ENCODE assay signal across 35 cellular contexts in the genomic region with DNA sequence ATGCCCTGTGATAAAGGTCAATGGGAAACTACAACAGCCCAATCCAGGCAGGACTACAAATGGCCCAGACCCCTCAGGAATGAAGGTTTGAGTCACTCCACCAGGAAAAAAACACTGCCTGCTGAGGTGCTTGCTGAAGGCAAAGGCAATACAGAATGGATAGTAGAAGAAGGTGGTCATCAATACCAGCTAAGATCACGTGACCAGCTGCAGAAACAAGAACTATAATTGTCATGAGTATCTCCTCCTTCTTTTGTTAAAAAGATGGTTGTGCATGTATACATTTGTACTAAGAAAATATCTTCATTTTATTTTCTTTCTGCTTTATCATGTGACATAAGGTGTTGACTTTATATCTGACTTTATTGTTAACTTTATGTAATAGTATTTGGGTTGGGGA. TPM values are rescaled to one million over a fixed set of nuclear protein-coding genes. Genes with fewer than 3 reads are reported as not detected.
DNase-seq lines count a peak whose midpoint lies in the region; ATAC-seq, FAIRE-seq and TF ChIP-seq lines count a peak whose summit lies in the region.
"Had no signal": no experiment of that assay in that cellular context is flagged by ENCODE, and none has a peak within 500 bp of the region (broad histone marks: within the 10 kb centered on the region; RNA-seq: fewer than 3 reads in every experiment).

No MANE protein-coding gene starts in this region.

- DNase-seq in HepG2 (ENCODE audit: low spot score) (no peak), right lobe of liver (no peak), A549 (ENCODE audit: low read depth in 1 of 2, low spot score in 1 of 2) (no peak), GM12878 (ENCODE audit: low read depth, low spot score) (no peak), K562 (ENCODE audit: extremely low read depth in 1 of 4, low spot score in 3 of 4) (no peak), MV-4-11 (lab: John Stamatoyannopoulos, UW) (no peak), Caco-2 (no peak)
- DNase-seq in activated CD8-positive, alpha-beta memory T cell treated with anti-CD3 and anti-CD28 coated beads, Interleukin-2, amount 50 U/mL, for 4 hours: no peak
- DNase-seq: 8988T; ACHN; AML-193; BE2C; C1 segment of cervical spinal cord; Calu3; CD4-positive, alpha-beta memory T cell; CD4-positive, alpha-beta T cell; CD4-positive, CD25-positive, alpha-beta regulatory T cell; CD8-positive, alpha-beta memory T cell; CD8-positive, alpha-beta T cell; COR-L47; DMS 273 treated with DMSO at 0.1 percent for 48 hours; DMS153; DMS53; DMS79; DMS79 treated with DMSO at 0.1 percent for 48 hours; DND-41; EL had no signal

- intact Hi-C loops in HepG2 (cut with micrococcal nuclease; ENCODE audit: unreplicated experiment) (no loop called here), right lobe of liver (cut with DNase I) (no loop called here), GM12878 (cut with micrococcal nuclease; ENCODE audit: unreplicated experiment) (no loop called here), K562 (cut with micrococcal nuclease) (no loop called here), Caco-2 (cut with micrococcal nuclease; ENCODE audit: unreplicated experiment) (no loop called here)

- H3K36me3 Mint-ChIP-seq in Caco-2 (ENCODE audit: insufficient read depth, unreplicated experiment): no peaks in the 10 kb centered on the region
- H3K36me3 Mint-ChIP-seq: CD14-positive monocyte; CD4-positive, CD25-positive, alpha-beta regulatory T cell had no signal

- CTCF ChIA-PET in HepG2 (lab: Yijun Ruan, JAX; ENCODE audit: low intra/inter-chr PET ratio, low total read pairs) (no interaction called here), A549 (lab: Yijun Ruan, JAX) (interaction anchor here (1.7 kb wide), 1 partner anchor 120 kb away, joined by 4 read pairs; no protein-coding TSS in a partner anchor), GM12878 (lab: Yijun Ruan, JAX) (no interaction called here), K562 (lab: Yijun Ruan, JAX; ENCODE audit: low intra/inter-chr PET ratio) (no interaction called here), Caco-2 (lab: Charles Lee) (no interaction called here)

- H3K9me3 Mint-ChIP-seq in Caco-2 (ENCODE audit: unreplicated experiment): no peaks in the 10 kb centered on the region

- H3K79me2 ChIP-seq in HepG2 (ENCODE audit: insufficient read depth, low read length) (no peaks in the 10 kb centered on the region), GM12878 (ENCODE audit: control insufficient read depth, insufficient read depth, low read length) (no peaks in the 10 kb centered on the region), K562 (ENCODE audit: control insufficient read depth, insufficient read depth, low read length) (no peaks in the 10 kb centered on the region)

- H3K9ac ChIP-seq in HepG2 (ENCODE audit: insufficient read depth, low read depth, low read length) (no peak overlapping the region), GM12878 (ENCODE audit: control insufficient read depth, insufficient read depth, low read length) (no peak overlapping the region), K562 (ENCODE audit: insufficient read depth in 1 of 2, low read depth in 2 of 2, low read length in 2 of 2) (no peak overlapping the region)
- H3K9ac ChIP-seq: BLaER1; BLaER1 treated with 17β-estradiol and CSF1 and Interleukin-3, amounts not matched to agents 10 nM and 100 nM had no signal

- ATAC-seq in HepG2 (no peak), right lobe of liver (no peak), A549 (no peak), GM12878 (no peak), K562 (no peak)
- ATAC-seq: CD8-positive, alpha-beta T cell had no signal

- FAIRE-seq in HepG2 (lab: Jason Lieb, UNC): no peak
- no peak for FAIRE-seq in A549 (lab: Jason Lieb, UNC)
- FAIRE-seq in GM12878 (lab: Jason Lieb, UNC): no peak
- FAIRE-seq in K562 (lab: Jason Lieb, UNC): no peak
- FAIRE-seq: A204.1, D721Med had no signal

- TF ChIP-seq RAD21 in HepG2 (CRISPR knock-in tag; IDR thresholded peaks at IDR 0.05) (no peak), A549 (conservative IDR thresholded peaks at IDR 0.05 in 1 of 2, IDR thresholded peaks at IDR 0.05 in 1 of 2) (no peak), GM12878 (IDR thresholded peaks at IDR 0.05; ENCODE audit: insufficient read depth, low read depth, low read length) (no peak), K562 (CRISPR knock-in tag; conservative IDR thresholded peaks at IDR 0.05 in 1 of 2, IDR thresholded peaks at IDR 0.05 in 1 of 2) (no peak)

- SMC1A ChIA-PET in GM12878 (lab: Charles Lee; ENCODE audit: uncharacterized antibody, unreplicated experiment): no interaction called here

- WGBS in HepG2 (ENCODE audit: low lambda C conversion rate): 0% methylated on average over 1 of the region's 1 CpG
- WGBS in right lobe of liver (ENCODE audit: insufficient coverage, low coverage, low lambda C conversion rate, missing lambda C conversion rate): 80% methylated on average over 1 of the region's 1 CpG
- 36% methylated on average over 1 of the region's 1 CpG for WGBS in A549 (ENCODE audit: missing lambda C conversion rate)
- WGBS in GM12878 (ENCODE audit: insufficient coverage, insufficient replicate concordance, low lambda C conversion rate, missing lambda C conversion rate): 0% methylated on average over 1 of the region's 1 CpG
- WGBS in K562 (ENCODE audit: insufficient coverage, low coverage, missing lambda C conversion rate): 0% methylated on average over 1 of the region's 1 CpG

- H3K27ac ChIP-seq in HepG2 (ENCODE audit: extremely low read length, insufficient read depth, low read length) (no peak overlapping the region), right lobe of liver (no peak overlapping the region), A549 (no peak overlapping the region), GM12878 (ENCODE audit: control insufficient read depth, insufficient read depth) (no peak overlapping the region), K562 (ENCODE audit: extremely low read depth, low read depth, low read length) (no peak overlapping the region)
- H3K27ac ChIP-seq: 22Rv1; BLaER1; BLaER1 treated with 17β-estradiol and CSF1 and Interleukin-3, amounts not matched to agents 10 nM and 100 nM; C4-2B had no signal

- TF ChIP-seq CTCF in HepG2 (CRISPR knock-in tag; IDR thresholded peaks at IDR 0.05) (no peak), right lobe of liver (IDR thresholded peaks at IDR 0.05) (no peak), A549 (IDR thresholded peaks at IDR 0.05) (no peak), GM12878 (IDR thresholded peaks at IDR 0.05 in 2 of 3, conservative IDR thresholded peaks at IDR 0.05 in 1 of 3; ENCODE audit: control insufficient read depth in 2 of 3, extremely low read depth in 1 of 3, insufficient read depth in 1 of 3, low read depth in 3 of 3, low read length in 3 of 3) (no peak), K562 (IDR thresholded peaks at IDR 0.05 in 2 of 3, conservative IDR thresholded peaks at IDR 0.05 in 1 of 3; ENCODE audit: insufficient read depth in 2 of 3, low read depth in 1 of 3, low read length in 3 of 3) (no peak), Caco-2 (IDR thresholded peaks at IDR 0.05; ENCODE audit: insufficient read depth in 1 of 2, low read depth in 1 of 2, low read length in 1 of 2, severe bottlenecking in 1 of 2, unreplicated experiment in 1 of 2) (no peak)

- H3K4me1 Mint-ChIP-seq in Caco-2 (ENCODE audit: low read depth, unreplicated experiment): no peaks in the 10 kb centered on the region
- H3K4me1 Mint-ChIP-seq: B cell; CD4-positive, alpha-beta memory T cell; CD4-positive, CD25-positive, alpha-beta regulatory T cell; CD8-positive, alpha-beta memory T cell had no signal

- H3K36me3 ChIP-seq in HepG2 (replicated peaks in 1 of 2; ENCODE audit: control insufficient read depth in 1 of 2, insufficient read depth in 2 of 2, low read length in 2 of 2) (no peaks in the 10 kb centered on the region), right lobe of liver (no peaks in the 10 kb centered on the region), GM12878 (ENCODE audit: control insufficient read depth in 2 of 2, insufficient read depth in 2 of 2, low read length in 1 of 2) (no peaks in the 10 kb centered on the region), K562 (ENCODE audit: control insufficient read depth, insufficient read depth, low read length) (no peaks in the 10 kb centered on the region; the same call in 2 of the 3 replicates), Caco-2 (ENCODE audit: control insufficient read depth, insufficient read depth, low read length) (no peaks in the 10 kb centered on the region)
- H3K36me3 ChIP-seq: BE2C; BLaER1; BLaER1 treated with 17β-estradiol and CSF1 and Interleukin-3, amounts not matched to agents 10 nM and 100 nM had no signal

- H3K27ac Mint-ChIP-seq in Caco-2 (ENCODE audit: unreplicated experiment): no peak overlapping the region
- H3K27ac Mint-ChIP-seq: B cell; CD4-positive, alpha-beta T cell; CD4-positive, CD25-positive, alpha-beta regulatory T cell; CD8-positive, alpha-beta memory T cell; CD8-positive, alpha-beta T cell had no signal

- TF ChIP-seq EP300 in HepG2 (IDR thresholded peaks at IDR 0.05; ENCODE audit: low read depth in 2 of 2, low read length in 2 of 2) (no peak), HepG2 (CRISPR knock-in tag; IDR thresholded peaks at IDR 0.05; ENCODE audit: borderline replicate concordance) (no peak), A549 (IDR thresholded peaks at IDR 0.05) (no peak), GM12878 (IDR thresholded peaks at IDR 0.05; ENCODE audit: borderline replicate concordance in 1 of 2, control insufficient read depth in 1 of 2, low read depth in 2 of 2, low read length in 2 of 2) (no peak), K562 (IDR thresholded peaks at IDR 0.05; ENCODE audit: low read length) (no peak)

- TF ChIP-seq POLR2A in HepG2 (IDR thresholded peaks at IDR 0.05; ENCODE audit: insufficient read depth in 1 of 2, low read depth in 2 of 2, low read length in 2 of 2): no peak
- TF ChIP-seq POLR2A in right lobe of liver (IDR thresholded peaks at IDR 0.05): no peak
- no peak for TF ChIP-seq POLR2A in A549 (IDR thresholded peaks at IDR 0.05; ENCODE audit: low read length)
- TF ChIP-seq POLR2A in GM12878 (IDR thresholded peaks at IDR 0.05; ENCODE audit: low read depth, low read length): no peak
- no peak for TF ChIP-seq POLR2A in K562 (conservative IDR thresholded peaks at IDR 0.05)

- H3K4me3 ChIP-seq in HepG2 (replicated peaks in 1 of 3; ENCODE audit: insufficient read depth in 1 of 3, low read depth in 2 of 3, low read length in 3 of 3): no peak overlapping the region
- H3K4me3 ChIP-seq in right lobe of liver: no peak overlapping the region
- H3K4me3 ChIP-seq in A549: no peak overlapping the region
- H3K4me3 ChIP-seq in GM12878: no peak overlapping the region
- H3K4me3 ChIP-seq in K562: no peak overlapping the region
- H3K4me3 ChIP-seq in Caco-2 (ENCODE audit: low read depth, low read length): no peak overlapping the region
- H3K4me3 ChIP-seq: BLaER1; BLaER1 treated with 17β-estradiol and CSF1 and Interleukin-3, amounts not matched to agents 10 nM and 100 nM had no signal

- RAD21 ChIA-PET in GM12878 (lab: Charles Lee; ENCODE audit: unreplicated experiment): no interaction called here

- H3K4me1 ChIP-seq in HepG2 (ENCODE audit: insufficient read depth, low read length) (no peaks in the 10 kb centered on the region), right lobe of liver (no peaks in the 10 kb centered on the region), A549 (no peaks in the 10 kb centered on the region), GM12878 (ENCODE audit: control insufficient read depth, insufficient read depth, low read length) (no peaks in the 10 kb centered on the region), K562 (replicated peaks in 1 of 2; ENCODE audit: control insufficient read depth in 2 of 2, insufficient read depth in 2 of 2, low read length in 2 of 2) (no peaks in the 10 kb centered on the region), Caco-2 (no peaks in the 10 kb centered on the region)
- H3K4me1 ChIP-seq: BE2C, BLaER1 had no signal

- H2AFZ ChIP-seq in HepG2 (ENCODE audit: low read length) (no peak overlapping the region), GM12878 (ENCODE audit: control insufficient read depth, low read depth, low read length) (no peak overlapping the region), K562 (ENCODE audit: low read depth, low read length) (no peak overlapping the region)

- no peaks in the 10 kb centered on the region for H3K9me3 ChIP-seq in HepG2 (ENCODE audit: low read length)
- peaks cover 0 to 3% (median 0%) of the 10 kb centered on the region in 4 donors for H3K9me3 ChIP-seq in right lobe of liver
- H3K9me3 ChIP-seq in A549: 0 out of 3 replicates have a peak, but pooled peaks cover 3% of the 10 kb centered on the region
- no peaks in the 10 kb centered on the region; the same call in 2 of the 3 replicates for H3K9me3 ChIP-seq in GM12878 (replicated peaks; ENCODE audit: control insufficient read depth, insufficient read depth, low read length)
- no peaks in the 10 kb centered on the region for H3K9me3 ChIP-seq in K562 (replicated peaks; ENCODE audit: control insufficient read depth, insufficient read depth, low read depth, low read length)
- no peaks in the 10 kb centered on the region for H3K9me3 ChIP-seq in Caco-2
- H3K9me3 ChIP-seq: BE2C had no signal

- BruUV-seq in HepG2 (replicated peaks; lab: Mats Ljungman, UMichigan): no TSS peak
- BruUV-seq in GM12878 (replicated peaks; lab: Mats Ljungman, UMichigan): no TSS peak
- no TSS peak for BruUV-seq in K562 (replicated peaks; lab: Mats Ljungman, UMichigan)
- no TSS peak for BruUV-seq in Caco-2 (replicated peaks; lab: Mats Ljungman, UMichigan)

- no peaks in the 10 kb centered on the region for H3K27me3 ChIP-seq in HepG2 (ENCODE audit: control insufficient read depth in 1 of 2, insufficient read depth in 2 of 2, low read length in 2 of 2)
- no peaks in the 10 kb centered on the region for H3K27me3 ChIP-seq in right lobe of liver
- no peaks in the 10 kb centered on the region for H3K27me3 ChIP-seq in GM12878 (replicated peaks in 1 of 2; ENCODE audit: control insufficient read depth in 2 of 2, insufficient read depth in 2 of 2, low read length in 1 of 2)
- no peaks in the 10 kb centered on the region for H3K27me3 ChIP-seq in K562 (ENCODE audit: control insufficient read depth in 2 of 2, insufficient read depth in 2 of 2, low read length in 2 of 2)
- no peaks in the 10 kb centered on the region for H3K27me3 ChIP-seq in Caco-2 (replicated peaks; ENCODE audit: control insufficient read depth, insufficient read depth, low read length)
- H3K27me3 ChIP-seq: BE2C; BLaER1; BLaER1 treated with 17β-estradiol and CSF1 and Interleukin-3, amounts not matched to agents 10 nM and 100 nM had no signal

- no peaks in the 10 kb centered on the region for H3K27me3 Mint-ChIP-seq in Caco-2 (ENCODE audit: insufficient read depth, unreplicated experiment)
- H3K27me3 Mint-ChIP-seq: B cell; CD4-positive, alpha-beta T cell; CD8-positive, alpha-beta memory T cell had no signal

- in situ Hi-C loops in HepG2 (cut with HindIII; ENCODE audit: extremely low pct_ligation_motif_present, low pct_unique_long_range_greater_than_20kb) (no loop called here), GM12878 (cut with MboI) (no loop called here), K562 (cut with MboI) (no loop called here)

- H3K4me3 Mint-ChIP-seq in Caco-2 (ENCODE audit: unreplicated experiment): no peak overlapping the region
- H3K4me3 Mint-ChIP-seq: B cell; CD14-positive monocyte; CD4-positive, alpha-beta memory T cell; CD4-positive, alpha-beta T cell; CD4-positive, CD25-positive, alpha-beta regulatory T cell; CD8-positive, alpha-beta memory T cell; CD8-positive, alpha-beta T cell had no signal

- no peaks in the 10 kb centered on the region for H3K9me1 ChIP-seq in K562 (ENCODE audit: control insufficient read depth, insufficient read depth, low read length)

- no peak overlapping the region for H3K4me2 ChIP-seq in HepG2 (ENCODE audit: low read depth, low read length)
- no peak overlapping the region for H3K4me2 ChIP-seq in A549
- H3K4me2 ChIP-seq in GM12878 (ENCODE audit: control insufficient read depth, insufficient read depth): no peak overlapping the region
- no peak overlapping the region for H3K4me2 ChIP-seq in K562 (ENCODE audit: insufficient read depth, low read length)
- H3K4me2 ChIP-seq: BLaER1 had no signal

- H4K20me1 ChIP-seq in HepG2 (ENCODE audit: insufficient read depth, low read length) (no peaks in the 10 kb centered on the region), GM12878 (ENCODE audit: control insufficient read depth, insufficient read depth) (no peaks in the 10 kb centered on the region), K562 (replicated peaks; ENCODE audit: control insufficient read depth, insufficient read depth, low read length) (no peaks in the 10 kb centered on the region)
- H4K20me1 ChIP-seq: BLaER1; BLaER1 treated with 17β-estradiol and CSF1 and Interleukin-3, amounts not matched to agents 10 nM and 100 nM had no signal

- POLR2A ChIA-PET in HepG2 (lab: Yijun Ruan, JAX): no interaction called here
- POLR2A ChIA-PET in A549 (lab: Yijun Ruan, JAX): no interaction called here
- POLR2A ChIA-PET in GM12878 (lab: Charles Lee): no interaction called here
- POLR2A ChIA-PET in K562 (lab: Yijun Ruan, JAX): no interaction called here
- POLR2A ChIA-PET in Caco-2 (lab: Charles Lee): no interaction called here

RNA-seq across cellular contexts. Expression of gene ZNF644, which starts 23.4 kb away (rescaled TPM):
- total RNA-seq in HepG2 (2016; rRNA removed; fragmentation: Illumina TruSeq; extraction: Trizol) (51.7 and 66.7 TPM in 2 replicates), right lobe of liver (10 to 100 TPM; 19.3 to 26.9 (median 19.9) TPM), GM12878 (2014; rRNA removed) (34.5 and 40.6 TPM in 2 replicates), GM12878 (2014; rRNA removed; fragmentation: Illumina TruSeq; extraction: Trizol) (55.3 and 61.5 TPM in 2 replicates), GM12878 (2021) (34.5 and 36.0 TPM in 2 replicates), K562 (2014; rRNA removed) (30.8 and 35.1 TPM in 2 replicates), K562 (2014; rRNA removed; fragmentation: Illumina TruSeq; extraction: Trizol) (55.8 and 63.3 TPM in 2 replicates), K562 (2015; rRNA removed; fragmentation: Illumina TruSeq; extraction: Trizol) (64.2 and 71.4 TPM in 2 replicates), K562 (2021) (39.6 and 39.8 TPM in 2 replicates), Caco-2 (2022) (32.5 and 35.9 TPM in 2 replicates)
- 15.4 and 16.6 TPM in 2 replicates for total RNA-seq in HepG2 (2016; cell fraction: cytosol; rRNA removed; fragmentation: Illumina TruSeq; extraction: Trizol; ENCODE audit: low read depth)
- 59.1 and 68.6 TPM in 2 replicates for total RNA-seq in HepG2 (2016; cell fraction: insoluble cytoplasmic fraction; rRNA removed; fragmentation: Illumina TruSeq; extraction: Trizol)
- total RNA-seq in HepG2 (2016; cell fraction: membrane; rRNA removed; fragmentation: Illumina TruSeq; extraction: Trizol): 32.4 and 36.1 TPM in 2 replicates
- total RNA-seq in HepG2 (2016; cell fraction: nucleus; rRNA removed; fragmentation: Illumina TruSeq; extraction: Trizol): 95.4 and 114 TPM in 2 replicates
- polyA plus RNA-seq in HepG2 (2011; rRNA removed) (13.5 and 17.7 TPM in 2 replicates), A549 (2011; rRNA removed) (21.4 and 24.9 TPM in 2 replicates), A549 (2017; fragmentation: RNase III; extraction: RNeasy Plus Mini Kit Qiagen cat#74134 plus additional on column Dnase treatment) (14.8 to 17.1 TPM (median 16.0 TPM) in 3 replicates), GM12878 (2011; rRNA removed) (26.7 and 43.1 TPM in 2 replicates), GM12878 (2014; fragmentation: Illumina TruSeq; extraction: Trizol) (24.1 and 33.3 TPM in 2 replicates), GM12878 (2014; fragmentation: Nextera tagmentation; extraction: Ambion mirVana) (10 to 100 TPM; 28.1 to 34.4 TPM), GM12878 (2014; rRNA removed) (14.4 and 17.7 TPM in 2 replicates), GM12878 (2016; fragmentation: Nextera tagmentation; extraction: Ambion mirVana) (10 to 100 TPM; 27.7 to 30.8 TPM), K562 (2011; rRNA removed) (21.2 and 27.6 TPM in 2 replicates), K562 (2014; fragmentation: Illumina TruSeq; extraction: Trizol) (26.5 and 32.5 TPM in 2 replicates), K562 (2014; fragmentation: Nextera tagmentation; extraction: Ambion mirVana) (10 to 100 TPM; 39.8 to 48.4 TPM), K562 (2014; rRNA removed) (18.5 and 25.3 TPM in 2 replicates)
- polyA plus RNA-seq in HepG2 (2011; cell fraction: cytosol; rRNA removed): 5.6 and 9.2 TPM in 2 replicates
- polyA plus RNA-seq in HepG2 (2011; cell fraction: nucleus; rRNA removed): 12.6 and 17.0 TPM in 2 replicates
- 23.8 and 26.0 TPM in 2 replicates for polyA plus RNA-seq in HepG2 (2012)
- 6.2 and 6.9 TPM in 2 replicates for polyA plus RNA-seq in HepG2 (2016; cell fraction: cytosol; fragmentation: Illumina TruSeq; extraction: Trizol; ENCODE audit: low read depth)
- 40.2 and 44.0 TPM in 2 replicates for polyA plus RNA-seq in HepG2 (2016; cell fraction: insoluble cytoplasmic fraction; fragmentation: Illumina TruSeq; extraction: Trizol; ENCODE audit: low read depth)
- polyA plus RNA-seq in HepG2 (2016; cell fraction: membrane; fragmentation: Illumina TruSeq; extraction: Trizol; ENCODE audit: low read depth): 11.7 and 13.7 TPM in 2 replicates
- 40.4 and 40.6 TPM in 2 replicates for polyA plus RNA-seq in HepG2 (2016; cell fraction: nucleus; fragmentation: Illumina TruSeq; extraction: Trizol; ENCODE audit: insufficient read depth, low read depth)
- 36.3 and 49.9 TPM in 2 replicates for polyA minus RNA-seq in HepG2 (2011; rRNA and poly(A)+ RNA removed; ENCODE audit: low replicate concordance)
- 31.6 and 42.4 TPM in 2 replicates for polyA minus RNA-seq in HepG2 (2011; cell fraction: cytosol; rRNA and poly(A)+ RNA removed)
- 239 and 242 TPM in 2 replicates for polyA minus RNA-seq in HepG2 (2011; cell fraction: nucleus; rRNA and poly(A)+ RNA removed)
- 3.5 and 4.4 TPM in 2 replicates for polyA plus RNA-seq in A549 (2012; cell fraction: cytosol; rRNA removed)
- polyA plus RNA-seq in A549 (2012; cell fraction: nucleus; rRNA removed): 2.9 and 5.3 TPM in 2 replicates
- polyA minus RNA-seq in A549 (2011; rRNA and poly(A)+ RNA removed): 31.5 and 32.7 TPM in 2 replicates
- 372 and 377 TPM in 2 replicates for total RNA-seq in GM12878 (2013; cell fraction: nucleolus; rRNA removed)
- 6.4 TPM for polyA plus RNA-seq in GM12878 (2011; ENCODE audit: low read depth)
- polyA plus RNA-seq in GM12878 (2011; cell fraction: cytosol; rRNA removed): 7.2 and 8.1 TPM in 2 replicates
- polyA plus RNA-seq in GM12878 (2011; cell fraction: nucleus; rRNA removed): 28.8 and 30.8 TPM in 2 replicates
- polyA plus RNA-seq in GM12878 (2012): 13.3 and 14.2 TPM in 2 replicates
- polyA minus RNA-seq in GM12878 (2011; rRNA and poly(A)+ RNA removed): 67.0 and 86.5 TPM in 2 replicates
- 15.5 and 17.4 TPM in 2 replicates for polyA minus RNA-seq in GM12878 (2011; cell fraction: cytosol; rRNA and poly(A)+ RNA removed)
- polyA minus RNA-seq in GM12878 (2011; cell fraction: nucleus; rRNA and poly(A)+ RNA removed): 93.1 and 154 TPM in 2 replicates
- 41.2 and 164 TPM in 2 replicates for total RNA-seq in K562 (2011; cell fraction: chromatin; rRNA removed; ENCODE audit: low replicate concordance)
- 17.8 and 23.4 TPM in 2 replicates for total RNA-seq in K562 (2011; cell fraction: nucleolus; rRNA removed)
- 78.6 and 160 TPM in 2 replicates for total RNA-seq in K562 (2011; cell fraction: nucleoplasm; rRNA removed)
- polyA plus RNA-seq in K562 (2011; cell fraction: cytosol; rRNA removed): 3.4 and 8.8 TPM in 2 replicates
- polyA plus RNA-seq in K562 (2011; cell fraction: nucleus; rRNA removed): 12.4 and 15.1 TPM in 2 replicates
- polyA plus RNA-seq in K562 (2012): 17.7 and 21.2 TPM in 2 replicates
- polyA minus RNA-seq in K562 (2011; rRNA and poly(A)+ RNA removed): 91.2 and 91.6 TPM in 2 replicates
- polyA minus RNA-seq in K562 (2011; cell fraction: cytosol; rRNA and poly(A)+ RNA removed): 27.6 and 28.7 TPM in 2 replicates
- polyA minus RNA-seq in K562 (2011; cell fraction: nucleus; rRNA and poly(A)+ RNA removed): 57.5 and 74.6 TPM in 2 replicates

Comparison
In these comparisons a context has a peak if more than half of its experiments do, and no peak if none do; other contexts are left out.
1. Of the 241 proteins assayed by ChIP-seq in both HepG2 and K562: peak only in HepG2: none; only in K562: TFE3; in both: RAD51; in neither: 238; mixed calls (peak in some experiments, not most) for 1.